ENCODE assay signal across 20 cellular contexts in the genomic region with DNA sequence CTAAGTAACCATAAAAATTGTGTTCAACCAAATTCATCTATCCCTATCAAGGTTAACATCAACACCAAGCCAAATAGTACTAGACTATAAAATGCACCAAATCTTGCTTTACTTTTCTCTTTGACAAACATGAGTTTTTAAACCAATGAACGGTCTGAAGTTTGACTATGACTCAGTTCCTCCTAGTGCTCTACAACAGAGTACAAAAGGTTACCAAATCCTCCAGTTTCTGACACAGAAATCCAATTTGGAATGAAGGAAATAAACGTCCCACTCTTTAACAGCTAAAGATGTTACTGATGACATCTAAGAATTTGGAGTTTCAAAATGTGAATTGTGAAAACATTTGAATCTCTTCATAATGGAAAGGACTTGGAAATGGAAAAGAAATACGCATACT.
"Had no signal": no experiment of that assay in that cellular context is flagged by ENCODE, and none has a peak within 500 bp of the region (broad histone marks: within the 10 kb centered on the region; RNA-seq: fewer than 3 reads in every experiment).

No MANE protein-coding gene starts in this region.

- H3K4me1 ChIP-seq: esophagus muscularis mucosa, gastrocnemius medialis, heart right ventricle had no signal

- H3K9me3 ChIP-seq: esophagus muscularis mucosa, gastrocnemius medialis, heart right ventricle, mucosa of descending colon, neutrophil had no signal

- H3K36me3 Mint-ChIP-seq: naive thymus-derived CD8-positive, alpha-beta T cell had no signal

- H3K4me3 ChIP-seq: dorsolateral prefrontal cortex, esophagus muscularis mucosa, gastrocnemius medialis, heart right ventricle, mucosa of descending colon had no signal

- H3K9me3 Mint-ChIP-seq: naive thymus-derived CD8-positive, alpha-beta T cell had no signal

- H3K27ac ChIP-seq: dorsolateral prefrontal cortex, epithelial cell of prostate, esophagus muscularis mucosa, gastrocnemius medialis, heart right ventricle, neutrophil had no signal

- H3K27me3 ChIP-seq: dorsolateral prefrontal cortex, esophagus muscularis mucosa, gastrocnemius medialis, heart right ventricle, neutrophil had no signal

- H3K36me3 ChIP-seq: esophagus muscularis mucosa, gastrocnemius medialis, heart right ventricle, neutrophil had no signal

- H3K4me3 Mint-ChIP-seq: naive thymus-derived CD8-positive, alpha-beta T cell had no signal

- ATAC-seq: gastrocnemius medialis; heart right ventricle; left lobe of liver; mucosa of descending colon; naive thymus-derived CD8-positive, alpha-beta T cell; sciatic nerve had no signal

- DNase-seq: cortex of kidney; dorsolateral prefrontal cortex; effector CD8-positive, alpha-beta T cell; gastrocnemius medialis; heart right ventricle; hypothalamus; islet precursor cell; mammary epithelial cell; mucosa of descending colon; naive thymus-derived CD8-positive, alpha-beta T cell; posterior cingulate gyrus; small intestine; stimulated activated CD4-positive, alpha-beta T cell treated with anti-CD3 and anti-CD28 coated beads, Interleukin-12 subunit alpha, Interleukin-12 subunit beta, amount 100 ng/mL, for 4 hours; stimulated activated naive CD4-positive, alpha-beta T cell; trophoblast cell had no signal
